ENCODE assay signal across 15 cellular contexts in genomic region chr9:3699868-3700267, GRCh38.
DNase-seq lines count a peak whose midpoint lies in the region; FAIRE-seq and TF ChIP-seq lines count a peak whose summit lies in the region.
"Had no signal": no experiment of that assay in that cellular context is flagged by ENCODE, and none has a peak within 500 bp of the region (broad histone marks: within the 10 kb centered on the region; RNA-seq: fewer than 3 reads in every experiment).

No MANE protein-coding gene starts in this region.

- H3K56ac ChIP-seq in H1 (replicated peaks; ENCODE audit: insufficient read length, low read depth, low read length): no peak overlapping the region

- CTCF ChIA-PET in H1 (lab: Charles Lee; ENCODE audit: partially characterized antibody): interaction anchor here (1.1 kb wide), 1 partner anchor 33 kb away, joined by 3 read pairs; no protein-coding TSS in a partner anchor

- H3K79me2 ChIP-seq in H1 (ENCODE audit: control insufficient read depth in 1 of 2, insufficient read depth in 2 of 2, low read length in 2 of 2): no peaks in the 10 kb centered on the region

- FAIRE-seq in H1 (lab: Jason Lieb, UNC): no peak
- FAIRE-seq: D721Med, GM12878, GM18507 had no signal

- H3K27me3 ChIP-seq in H1 (replicated peaks in 1 of 4; ENCODE audit: control insufficient read depth in 3 of 4, extremely low read depth in 1 of 4, insufficient read depth in 3 of 4, low read length in 3 of 4): no peaks in the 10 kb centered on the region

- H3K27me3 Mint-ChIP-seq in type B pancreatic cell: no peaks in the 10 kb centered on the region
- peaks cover 3% of the 10 kb centered on the region for H3K27me3 Mint-ChIP-seq in nephron progenitor cell (ENCODE audit: low read depth, poor library complexity)

- H4K5ac ChIP-seq in H1 (ENCODE audit: insufficient read length, low read depth, low read length): no peak overlapping the region

- POLR2A ChIA-PET in H1 (lab: Charles Lee; ENCODE audit: partially characterized antibody): no interaction called here

- no peak overlapping the region for H3K4me3 Mint-ChIP-seq in type B pancreatic cell
- H3K4me3 Mint-ChIP-seq in nephron progenitor cell: no peak overlapping the region
- H3K4me3 Mint-ChIP-seq: CD14-positive monocyte; CD8-positive, alpha-beta T cell had no signal

- H3K4me3 ChIP-seq in H1 (ENCODE audit: extremely low read depth in 1 of 4, insufficient read depth in 2 of 4, low read depth in 3 of 4, low read length in 4 of 4): no peak overlapping the region
- H3K4me3 ChIP-seq: GM12878, HAP-1 had no signal

- H3K9ac ChIP-seq in H1 (replicated peaks in 1 of 4; ENCODE audit: extremely low read depth in 1 of 4, low read depth in 3 of 4, low read length in 3 of 4): no peak overlapping the region

- peak; percentile 12 for DNase-seq in NCI-H748 (lab: John Stamatoyannopoulos, UW; ENCODE audit: unreplicated experiment)
- no peak for DNase-seq in NCI-H748 treated with DMSO at 0.1 percent for 48 hours (lab: John Stamatoyannopoulos, UW)
- DNase-seq in HT-29 (ENCODE audit: low spot score): peak; percentile 12
- no peak for DNase-seq in H1 (ENCODE audit: low read depth in 1 of 2, low spot score in 2 of 2)
- no peak for DNase-seq in type B pancreatic cell (ENCODE audit: extremely low spot score, unreplicated experiment)
- DNase-seq in nephron progenitor cell: no peak
- no peak for DNase-seq in DMS 273 (lab: John Stamatoyannopoulos, UW; ENCODE audit: unreplicated experiment)
- DNase-seq: CD8-positive, alpha-beta T cell; COR-L47; GOT3 had no signal

- H2BK5ac ChIP-seq in H1 (ENCODE audit: low read depth, low read length): no peak overlapping the region

- H4K8ac ChIP-seq in H1 (ENCODE audit: extremely low read depth, insufficient read depth, low read length): no peak overlapping the region

- H3K4ac ChIP-seq in H1 (replicated peaks; ENCODE audit: insufficient read length, low read depth, low read length): no peak overlapping the region

- TF ChIP-seq POLR2A in H1 (IDR thresholded peaks at IDR 0.05; ENCODE audit: control extremely low read depth in 1 of 2, low read depth in 2 of 2, low read length in 2 of 2): no peak

- H3K4me1 ChIP-seq in H1 (replicated peaks in 1 of 4; ENCODE audit: control insufficient read depth in 3 of 4, insufficient read depth in 4 of 4, low read length in 3 of 4): peaks cover 0 to 2% (median under 1%) of the 10 kb centered on the region in 4 experiments; a peak in 2 of 7 replicates
- H3K4me1 ChIP-seq: HAP-1 had no signal

- no peak overlapping the region for H3K27ac ChIP-seq in H1 (ENCODE audit: low read depth, low read length)

- H3K23ac ChIP-seq in H1 (ENCODE audit: insufficient read length): no peak overlapping the region

- H2BK20ac ChIP-seq in H1 (ENCODE audit: low read length): no peak overlapping the region

- H3K18ac ChIP-seq in H1 (ENCODE audit: extremely low read depth, low read length): no peak overlapping the region

- H3K9me3 Mint-ChIP-seq in type B pancreatic cell (no peaks in the 10 kb centered on the region), nephron progenitor cell (peaks cover 11% of the 10 kb centered on the region)
- H3K9me3 Mint-ChIP-seq: CD8-positive, alpha-beta T cell had no signal

- H3K79me1 ChIP-seq in H1 (ENCODE audit: low read depth, low read length): no peaks in the 10 kb centered on the region

- H3K27ac Mint-ChIP-seq in type B pancreatic cell (peak overlapping the region; percentile 28), nephron progenitor cell (no peak overlapping the region)
- H3K27ac Mint-ChIP-seq: CD14-positive monocyte; CD8-positive, alpha-beta T cell had no signal

- no peak overlapping the region for H3K14ac ChIP-seq in H1 (ENCODE audit: insufficient read length)

- no peaks in the 10 kb centered on the region for H4K20me1 ChIP-seq in H1 (replicated peaks in 1 of 2; ENCODE audit: control insufficient read depth in 1 of 2, insufficient read depth in 2 of 2, low read length in 2 of 2)

- H3K36me3 Mint-ChIP-seq in type B pancreatic cell: no peaks in the 10 kb centered on the region
- H3K36me3 Mint-ChIP-seq in nephron progenitor cell (ENCODE audit: low read depth): no peaks in the 10 kb centered on the region
- H3K36me3 Mint-ChIP-seq: CD14-positive monocyte; CD8-positive, alpha-beta T cell had no signal

- TF ChIP-seq CTCF in H1 (IDR thresholded peaks at IDR 0.05; ENCODE audit: control extremely low read depth in 1 of 3, insufficient read depth in 1 of 3, low read depth in 1 of 3, low read length in 3 of 3) (no peak), type B pancreatic cell (conservative IDR thresholded peaks at IDR 0.05) (no peak), nephron progenitor cell (IDR thresholded peaks at IDR 0.05) (no peak)

- no peak overlapping the region for H2BK15ac ChIP-seq in H1 (ENCODE audit: low read length)

- H4K91ac ChIP-seq in H1 (replicated peaks; ENCODE audit: insufficient read length, low read length): no peak overlapping the region

- no peak for TF ChIP-seq RAD21 in H1 (IDR thresholded peaks at IDR 0.05 in 1 of 2, conservative IDR thresholded peaks at IDR 0.05 in 1 of 2; ENCODE audit: low read depth in 2 of 2, low read length in 2 of 2)

- H3K36me3 ChIP-seq in H1 (ENCODE audit: control insufficient read depth in 2 of 4, insufficient read depth in 4 of 4, low read length in 3 of 4): no peaks in the 10 kb centered on the region
- H3K36me3 ChIP-seq: HAP-1 had no signal

- H2BK12ac ChIP-seq in H1 (ENCODE audit: low read depth, low read length): no peak overlapping the region

- H3K9me3 ChIP-seq in H1 (ENCODE audit: insufficient read depth in 2 of 2, low read depth in 1 of 2, low read length in 1 of 2): no peaks in the 10 kb centered on the region
- H3K9me3 ChIP-seq: HAP-1 had no signal

- no peaks in the 10 kb centered on the region for H3K23me2 ChIP-seq in H1 (ENCODE audit: low read depth, low read length)

- 0 out of 2 replicates have a peak overlapping the region, but pooled peaks have one; percentile 2 for H2AFZ ChIP-seq in H1 (ENCODE audit: low read length)

- WGBS in H1 (ENCODE audit: extremely low coverage in 1 of 2, insufficient coverage in 1 of 2, insufficient read length in 1 of 2, insufficient replicate concordance in 2 of 2, low coverage in 1 of 2, low lambda C conversion rate in 2 of 2, missing lambda C conversion rate in 1 of 2), 2 experiments: 91% methylated on average over 3 of the region's 3 CpGs; no CpG with 5 or more reads in 1 of the 2 experiments

- H3K4me2 ChIP-seq in H1 (ENCODE audit: insufficient read depth in 1 of 2, low read depth in 2 of 2, low read length in 2 of 2): no peak overlapping the region

- H2AK5ac ChIP-seq in H1 (ENCODE audit: low read depth, low read length): no peak overlapping the region

- H3K4me1 Mint-ChIP-seq in type B pancreatic cell (ENCODE audit: unreplicated experiment): peaks cover 17% of the 10 kb centered on the region
- H3K4me1 Mint-ChIP-seq in nephron progenitor cell: peaks cover 23% of the 10 kb centered on the region
- H3K4me1 Mint-ChIP-seq: CD14-positive monocyte had no signal

- no peak overlapping the region for H2BK120ac ChIP-seq in H1 (replicated peaks; ENCODE audit: low read depth, low read length)

- TF ChIP-seq EP300 in H1 (IDR thresholded peaks at IDR 0.05; ENCODE audit: borderline replicate concordance in 1 of 2, low read depth in 2 of 2, low read length in 2 of 2): no peak

TF ChIP-seq in H1, 55 proteins besides CTCF, POLR2A, EP300 and RAD21:
- no peak for TF ChIP-seq ASH2L (IDR thresholded peaks at IDR 0.05; ENCODE audit: low read length)
- no peak for TF ChIP-seq RFX5 (IDR thresholded peaks at IDR 0.05; ENCODE audit: borderline replicate concordance, low read depth, low read length)
- TF ChIP-seq SP4 (IDR thresholded peaks at IDR 0.05; ENCODE audit: low read length): no peak
- TF ChIP-seq BRCA1 (IDR thresholded peaks at IDR 0.05; ENCODE audit: low read depth, low read length): no peak
- no peak for TF ChIP-seq SP2 (IDR thresholded peaks at IDR 0.05; ENCODE audit: low read length)
- no peak for TF ChIP-seq SAP30 (IDR thresholded peaks at IDR 0.05; ENCODE audit: insufficient read depth, insufficient replicate concordance, low read length)
- TF ChIP-seq SIRT6 (IDR thresholded peaks at IDR 0.05; ENCODE audit: low read length): no peak
TF ChIP-seq in H1: peak in this region for 0.

Comparison
In these comparisons a context has a peak if more than half of its experiments do, and no peak if none do; other contexts are left out.
1. DNase-seq: peak in NCI-H748 (single experiment) and HT-29 (single experiment); none in NCI-H748 treated with DMSO at 0.1 percent for 48 hours (single experiment), H1 (0 of 2), type B pancreatic cell (single experiment), nephron progenitor cell (single experiment) and DMS 273 (single experiment).